14 cellular contexts compared by ENCODE assay signal in the genomic region with DNA sequence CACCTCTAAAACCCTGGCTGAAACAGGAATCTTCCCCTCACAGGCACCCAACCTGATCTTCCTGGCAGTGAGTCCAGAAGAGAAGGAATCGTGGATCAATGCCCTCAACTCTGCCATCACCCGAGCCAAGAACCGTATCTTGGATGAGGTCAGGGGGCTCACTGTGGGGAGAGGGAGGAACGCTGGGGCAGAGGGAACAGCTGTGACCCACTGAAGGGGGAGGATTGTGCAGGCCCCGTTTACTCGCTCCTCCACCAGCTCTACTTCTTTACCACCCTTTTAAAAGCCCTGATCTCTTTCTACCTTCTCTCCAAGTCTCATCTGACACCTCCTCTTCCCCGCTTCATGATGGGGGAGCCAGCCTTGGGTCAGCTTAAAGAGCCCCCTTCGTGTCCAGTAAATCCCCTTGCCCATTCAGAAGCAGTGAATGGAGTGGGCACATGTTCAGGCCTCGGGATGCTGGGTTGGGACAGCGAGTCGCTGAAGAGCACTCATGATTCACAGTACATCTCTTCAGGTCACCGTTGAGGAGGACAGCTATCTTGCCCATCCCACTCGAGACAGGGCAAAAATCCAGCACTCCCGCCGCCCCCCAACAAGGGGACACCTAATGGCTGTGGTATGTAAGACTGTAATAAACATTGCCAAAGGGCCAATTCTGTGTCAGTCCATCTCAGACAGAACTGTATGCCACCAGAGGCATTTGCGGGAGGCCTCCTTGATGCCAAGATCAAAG. TPM values are rescaled to one million over a fixed set of nuclear protein-coding genes. Genes with fewer than 3 reads are reported as not detected.
DNase-seq lines count a peak whose midpoint lies in the region; ATAC-seq, FAIRE-seq and TF ChIP-seq lines count a peak whose summit lies in the region.
"Had no signal": no experiment of that assay in that cellular context is flagged by ENCODE, and none has a peak within 500 bp of the region (broad histone marks: within the 10 kb centered on the region; RNA-seq: fewer than 3 reads in every experiment).

No MANE protein-coding gene starts in this region.

- peaks cover 91% of the 10 kb centered on the region for H3K4me1 Mint-ChIP-seq in activated CD8-positive, alpha-beta memory T cell treated with anti-CD3 and anti-CD28 coated beads, Interleukin-2, amount 10 ng/mL, durations not matched to agents 7 days and 5 days

- H3K36me3 ChIP-seq in kidney (ENCODE audit: control insufficient read depth in 1 of 2, insufficient read depth in 2 of 2, low read length in 2 of 2): peaks cover 2 to 5% of the 10 kb centered on the region in 2 donors
- H3K36me3 ChIP-seq in uterus: no peaks in the 10 kb centered on the region

- DNase-seq in activated CD8-positive, alpha-beta memory T cell treated with anti-CD3 and anti-CD28 coated beads, Interleukin-2, amount 10 ng/mL, durations not matched to agents 7 days and 5 days: peak; percentile 23
- no peak for DNase-seq in activated CD8-positive, alpha-beta memory T cell treated with anti-CD3 and anti-CD28 coated beads, Interleukin-2, amount 50 U/mL, for 48 hours
- DNase-seq in kidney (peak; percentile 49), uterus (peak in 1 of 2 donors; percentile 47), NCI-H2227 treated with DMSO at 0.1 percent for 48 hours (lab: John Stamatoyannopoulos, UW) (no peak), NCI-H82 (lab: John Stamatoyannopoulos, UW) (no peak)
- DNase-seq in activated CD4-positive, alpha-beta T cell treated with anti-CD3 and anti-CD28 coated beads for 48 hours: no peak
- DNase-seq: activated effector memory CD4-positive, alpha-beta T cell treated with anti-CD3 and anti-CD28 coated beads, Interleukin-2, amount 50 U/mL, for 16 hours; mucosa of descending colon; NCI-H1930 had no signal

- no peak for TF ChIP-seq POLR2A in uterus (IDR thresholded peaks at IDR 0.05)

- intact Hi-C loops in kidney (cut with DNase I): loop anchor here (10.0 kb wide), 1 partner anchor 62 kb away; no protein-coding TSS in a partner anchor
- intact Hi-C loops in uterus (cut with DNase I; ENCODE audit: low total_unique reads): no loop called here

- no peak overlapping the region for H3K27ac Mint-ChIP-seq in activated CD8-positive, alpha-beta memory T cell treated with anti-CD3 and anti-CD28 coated beads, Interleukin-2, amount 10 ng/mL, durations not matched to agents 7 days and 5 days

- H3K9ac ChIP-seq in kidney (ENCODE audit: low read length in 2 of 2): no peak overlapping the region

- CTCF ChIA-PET in activated CD8-positive, alpha-beta memory T cell treated with anti-CD3 and anti-CD28 coated beads, Interleukin-2, amount 10 ng/mL, durations not matched to agents 7 days and 5 days (lab: Charles Lee): interaction anchor here (1.2 to 26.8 kb wide), 4 partner anchors 8 to 85 kb away, joined by 3 to 424 read pairs (median 24); partner anchors contain the start of gene VPS45

- FAIRE-seq in kidney (lab: Jason Lieb, UNC): no peak
- FAIRE-seq: A549 had no signal

- H3K4me3 Mint-ChIP-seq in activated CD8-positive, alpha-beta memory T cell treated with anti-CD3 and anti-CD28 coated beads, Interleukin-2, amount 10 ng/mL, durations not matched to agents 7 days and 5 days: no peak overlapping the region

- H3K4me3 ChIP-seq in kidney (ENCODE audit: low read length in 2 of 2) (no peak overlapping the region), uterus (no peak overlapping the region)
- H3K4me3 ChIP-seq: A549, mucosa of descending colon, right atrium auricular region had no signal

- no peak for ATAC-seq in activated CD8-positive, alpha-beta memory T cell treated with anti-CD3 and anti-CD28 coated beads, Interleukin-2, amount 10 ng/mL, durations not matched to agents 7 days and 5 days
- peak; percentile 3; the same call in 2 of the 3 replicates for ATAC-seq in SK-N-SH treated with all-trans-retinoic acid at 6 μM for 48 hours
- ATAC-seq: A549; activated CD4-positive, CD25-positive, alpha-beta regulatory T cell treated with anti-CD3 and anti-CD28 coated beads, Interleukin-2, amount 50 U/mL, for 24 hours; mucosa of descending colon had no signal

- peaks cover 76% of the 10 kb centered on the region for H3K36me3 Mint-ChIP-seq in activated CD8-positive, alpha-beta memory T cell treated with anti-CD3 and anti-CD28 coated beads, Interleukin-2, amount 10 ng/mL, durations not matched to agents 7 days and 5 days

- no peaks in the 10 kb centered on the region for H3K27me3 ChIP-seq in uterus
- H3K27me3 ChIP-seq: right atrium auricular region had no signal

- H3K27ac ChIP-seq in kidney (ENCODE audit: low read depth in 2 of 2, low read length in 2 of 2): no peak overlapping the region
- peak overlapping the region; percentile 98 to 99 for H3K27ac ChIP-seq in uterus
- H3K27ac ChIP-seq: A549 had no signal

- no peaks in the 10 kb centered on the region for H3K27me3 Mint-ChIP-seq in activated CD8-positive, alpha-beta memory T cell treated with anti-CD3 and anti-CD28 coated beads, Interleukin-2, amount 10 ng/mL, durations not matched to agents 7 days and 5 days

- no peak for TF ChIP-seq CTCF in kidney (IDR thresholded peaks at IDR 0.05; ENCODE audit: borderline replicate concordance, extremely low read depth, insufficient read depth)
- TF ChIP-seq CTCF in uterus (IDR thresholded peaks at IDR 0.05): no peak

- H3K9me3 Mint-ChIP-seq in activated CD8-positive, alpha-beta memory T cell treated with anti-CD3 and anti-CD28 coated beads, Interleukin-2, amount 10 ng/mL, durations not matched to agents 7 days and 5 days (ENCODE audit: low read depth): no peaks in the 10 kb centered on the region

- H3K4me1 ChIP-seq in kidney (ENCODE audit: control insufficient read depth in 1 of 2, insufficient read depth in 1 of 2, low read depth in 1 of 2, low read length in 2 of 2): peaks cover 2 to 5% of the 10 kb centered on the region in 2 donors
- peaks cover 0 to 14% of the 10 kb centered on the region in 2 donors for H3K4me1 ChIP-seq in uterus
- H3K4me1 ChIP-seq: A549 had no signal

- no peaks in the 10 kb centered on the region for H3K9me3 ChIP-seq in kidney (ENCODE audit: control insufficient read depth in 1 of 2, low read length in 2 of 2)
- H3K9me3 ChIP-seq in uterus: no peaks in the 10 kb centered on the region
- H3K9me3 ChIP-seq: A549, mucosa of descending colon, right atrium auricular region had no signal

TF ChIP-seq in SK-N-SH treated with all-trans-retinoic acid at 6 μM for 48 hours, 23 proteins besides CTCF, POLR2A, EP300 and RAD21:
- TF ChIP-seq ISL1 (CRISPR knock-in tag; IDR thresholded peaks at IDR 0.05): no peak
- TF ChIP-seq ZFP30 (CRISPR knock-in tag; IDR thresholded peaks at IDR 0.05): no peak
- TF ChIP-seq PPARA (CRISPR knock-in tag; IDR thresholded peaks at IDR 0.05; ENCODE audit: borderline replicate concordance): no peak
- no peak for TF ChIP-seq BACH2 (CRISPR knock-in tag; IDR thresholded peaks at IDR 0.05; ENCODE audit: borderline replicate concordance)
- no peak for TF ChIP-seq ESRRG (CRISPR knock-in tag; IDR thresholded peaks at IDR 0.05)
- no peak for TF ChIP-seq ARNTL (CRISPR knock-in tag; IDR thresholded peaks at IDR 0.05; ENCODE audit: borderline replicate concordance, low read depth)
- no peak for TF ChIP-seq CSDC2 (CRISPR knock-in tag; IDR thresholded peaks at IDR 0.05)
- no peak for TF ChIP-seq ZNF70 (CRISPR knock-in tag; IDR thresholded peaks at IDR 0.05)
- TF ChIP-seq ZFP3 (CRISPR knock-in tag; IDR thresholded peaks at IDR 0.05): no peak
- TF ChIP-seq CREB5 (CRISPR knock-in tag; IDR thresholded peaks at IDR 0.05; ENCODE audit: low read depth): no peak
- TF ChIP-seq ZNF8 (CRISPR knock-in tag; IDR thresholded peaks at IDR 0.05): no peak
- TF ChIP-seq ZNF565 (CRISPR knock-in tag; conservative IDR thresholded peaks at IDR 0.05; ENCODE audit: low read depth): no peak
- TF ChIP-seq, protein P1, sequence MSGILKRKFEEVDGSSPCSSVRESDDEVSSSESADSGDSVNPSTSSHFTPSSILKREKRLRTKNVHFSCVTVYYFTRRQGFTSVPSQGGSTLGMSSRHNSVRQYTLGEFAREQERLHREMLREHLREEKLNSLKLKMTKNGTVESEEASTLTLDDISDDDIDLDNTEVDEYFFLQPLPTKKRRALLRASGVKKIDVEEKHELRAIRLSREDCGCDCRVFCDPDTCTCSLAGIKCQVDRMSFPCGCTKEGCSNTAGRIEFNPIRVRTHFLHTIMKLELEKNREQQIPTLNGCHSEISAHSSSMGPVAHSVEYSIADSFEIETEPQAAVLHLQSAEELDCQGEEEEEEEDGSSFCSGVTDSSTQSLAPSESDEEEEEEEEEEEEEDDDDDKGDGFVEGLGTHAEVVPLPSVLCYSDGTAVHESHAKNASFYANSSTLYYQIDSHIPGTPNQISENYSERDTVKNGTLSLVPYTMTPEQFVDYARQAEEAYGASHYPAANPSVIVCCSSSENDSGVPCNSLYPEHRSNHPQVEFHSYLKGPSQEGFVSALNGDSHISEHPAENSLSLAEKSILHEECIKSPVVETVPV (CRISPR knock-in tag; IDR thresholded peaks at IDR 0.05): no peak

RNA-seq across cellular contexts. Expression of gene PLEKHO1, which starts 7.3 kb away (rescaled TPM):
- 100 to 1,000 TPM in 1 of 2 experiments, 10 to 100 TPM in 1; 98.2 to 128 TPM for total RNA-seq in activated CD8-positive, alpha-beta memory T cell treated with anti-CD3 and anti-CD28 coated beads, Interleukin-2, amount 10 ng/mL, durations not matched to agents 7 days and 5 days
- total RNA-seq in kidney: 32.7 TPM
- polyA plus RNA-seq in kidney (ENCODE audit: insufficient read depth, low read depth, low replicate concordance): 28.0 TPM
- 10 to 100 TPM; 18.4 to 95.6 (median 36.2) TPM for total RNA-seq in uterus

Comparison
In these comparisons a context has a peak if more than half of its experiments do, and no peak if none do; other contexts are left out.
1. DNase-seq: peak in activated CD8-positive, alpha-beta memory T cell treated with anti-CD3 and anti-CD28 coated beads, Interleukin-2, amount 10 ng/mL, durations not matched to agents 7 days and 5 days (single experiment) and kidney (single experiment); none in activated CD8-positive, alpha-beta memory T cell treated with anti-CD3 and anti-CD28 coated beads, Interleukin-2, amount 50 U/mL, for 48 hours (single experiment), NCI-H2227 treated with DMSO at 0.1 percent for 48 hours (single experiment), NCI-H82 (single experiment) and activated CD4-positive, alpha-beta T cell treated with anti-CD3 and anti-CD28 coated beads for 48 hours (single experiment).
2. H3K27ac ChIP-seq: peak in uterus (2 of 2); none in kidney (0 of 2).